In genomic region chr19:44756089-44756562, GRCh38 we compare ENCODE assay signal across 1 cellular context.
TF ChIP-seq lines count a peak whose summit lies in the region.

No MANE protein-coding gene starts in this region.

TF ChIP-seq in A549, 52 proteins besides CTCF, POLR2A, EP300 and RAD21 (continued from another document):
- TF ChIP-seq GATA3 (IDR thresholded peaks at IDR 0.05; ENCODE audit: borderline replicate concordance) (no peak), PHF8 (IDR thresholded peaks at IDR 0.05; ENCODE audit: borderline replicate concordance, low read depth) (no peak), TFCP2L1 (CRISPR knock-in tag; IDR thresholded peaks at IDR 0.05) (peak; percentile 65; the same call in 1 of the 2 replicates), NPAS2 (CRISPR knock-in tag; IDR thresholded peaks at IDR 0.05; ENCODE audit: borderline replicate concordance) (no peak), RFX5 (IDR thresholded peaks at IDR 0.05) (no peak), HES2 (IDR thresholded peaks at IDR 0.05) (no peak), JUN (IDR thresholded peaks at IDR 0.05) (0 out of 5 replicates have a peak, but pooled peaks of 1 of the 2 experiments have one; percentile 1)
